Comparison of ENCODE assay signal across 19 cellular contexts in genomic region chr4:8144359-8144758, GRCh38. TPM values are rescaled to one million over a fixed set of nuclear protein-coding genes. Genes with fewer than 3 reads are reported as not detected.
DNase-seq lines count a peak whose midpoint lies in the region; FAIRE-seq and TF ChIP-seq lines count a peak whose summit lies in the region.
"Had no signal": no experiment of that assay in that cellular context is flagged by ENCODE, and none has a peak within 500 bp of the region (broad histone marks: within the 10 kb centered on the region; RNA-seq: fewer than 3 reads in every experiment).

No MANE protein-coding gene starts in this region.

- H3K9me3 ChIP-seq in kidney (ENCODE audit: control insufficient read depth in 1 of 2, low read length in 2 of 2), result no peaks in the 10 kb centered on the region
- H3K9me3 ChIP-seq: gastroesophageal sphincter, stomach had no signal

- peaks cover 3% of the 10 kb centered on the region for H3K27me3 Mint-ChIP-seq in brain
- H3K27me3 Mint-ChIP-seq: activated T-helper 17 cell treated with anti-CD3 and anti-CD28 coated beads, Interleukin-2, amount 50 U/mL, for 72 hours had no signal

- DNase-seq in NCI-H345 (lab: John Stamatoyannopoulos, UW) (peak; percentile 31), NCI-H345 treated with DMSO at 0.1 percent for 48 hours (lab: John Stamatoyannopoulos, UW; ENCODE audit: unreplicated experiment) (no peak), kidney (peak; percentile 68), substantia nigra (lab: John Stamatoyannopoulos, UW) (peak in 29 of 49 donors; percentile 10 to 71 (median 38)), germinal center (ENCODE audit: low spot score) (no peak), NCI-H2107 treated with DMSO at 0.1 percent for 48 hours (lab: John Stamatoyannopoulos, UW; ENCODE audit: unreplicated experiment) (no peak)
- no peak for DNase-seq in activated naive CD4-positive, alpha-beta T cell (lab: John Stamatoyannopoulos, UW)
- DNase-seq: CD8-positive, alpha-beta memory T cell; naive thymus-derived CD8-positive, alpha-beta T cell; NCI-H1436; stomach; T-helper 9 cell had no signal

- H3K4me1 Mint-ChIP-seq in brain, result peaks cover 57% of the 10 kb centered on the region
- H3K4me1 Mint-ChIP-seq: activated T-helper 17 cell treated with anti-CD3 and anti-CD28 coated beads, Interleukin-2, amount 50 U/mL, for 72 hours; CD8-positive, alpha-beta memory T cell had no signal

- H3K36me3 ChIP-seq in kidney (ENCODE audit: control insufficient read depth in 1 of 2, insufficient read depth in 2 of 2, low read length in 2 of 2), result no peaks in the 10 kb centered on the region
- H3K36me3 ChIP-seq: gastroesophageal sphincter, stomach had no signal

- H3K4me3 Mint-ChIP-seq in brain, result peak overlapping the region in 1 of 5 experiments; percentile 30
- H3K4me3 Mint-ChIP-seq: activated T-helper 17 cell treated with anti-CD3 and anti-CD28 coated beads, Interleukin-2, amount 50 U/mL, for 72 hours; CD8-positive, alpha-beta memory T cell; naive thymus-derived CD8-positive, alpha-beta T cell had no signal

- no peak overlapping the region for H3K27ac ChIP-seq in kidney (ENCODE audit: low read depth in 2 of 2, low read length in 2 of 2)
- H3K27ac ChIP-seq in substantia nigra (ENCODE audit: low read depth, low read length, poor library complexity, severe bottlenecking), result no peak overlapping the region
- H3K27ac ChIP-seq: skin epidermis, stomach had no signal

- TF ChIP-seq CTCF in brain (conservative IDR thresholded peaks at IDR 0.05) (no peak), kidney (IDR thresholded peaks at IDR 0.05; ENCODE audit: borderline replicate concordance, extremely low read depth, insufficient read depth) (no peak)

- no peak for FAIRE-seq in kidney (lab: Jason Lieb, UNC)
- FAIRE-seq: A204.1, endometrium, H54 had no signal

- H3K9me3 Mint-ChIP-seq in brain, result peaks cover 3 to 11% (median 6%) of the 10 kb centered on the region in 5 experiments
- H3K9me3 Mint-ChIP-seq: activated T-helper 17 cell treated with anti-CD3 and anti-CD28 coated beads, Interleukin-2, amount 50 U/mL, for 72 hours had no signal

- peak overlapping the region in 4 of 5 experiments; percentile 44 to 95 (median 68) for H3K27ac Mint-ChIP-seq in brain
- H3K27ac Mint-ChIP-seq: activated T-helper 17 cell treated with anti-CD3 and anti-CD28 coated beads, Interleukin-2, amount 50 U/mL, for 72 hours; CD8-positive, alpha-beta memory T cell; naive thymus-derived CD8-positive, alpha-beta T cell had no signal

- H3K4me3 ChIP-seq in kidney (ENCODE audit: low read length in 2 of 2), result no peak overlapping the region
- H3K4me3 ChIP-seq: gastroesophageal sphincter, skin epidermis, stomach had no signal

- H3K9ac ChIP-seq in kidney (ENCODE audit: low read length in 2 of 2), result no peak overlapping the region

- peaks cover 0 to 2% of the 10 kb centered on the region in 2 donors for H3K4me1 ChIP-seq in kidney (ENCODE audit: control insufficient read depth in 1 of 2, insufficient read depth in 1 of 2, low read depth in 1 of 2, low read length in 2 of 2)

- intact Hi-C loops in kidney (cut with DNase I), result no loop called here

- H3K36me3 Mint-ChIP-seq in brain, result peaks cover 10% of the 10 kb centered on the region

RNA-seq across cellular contexts. Expression of gene ABLIM2, which starts 14.3 kb away (rescaled TPM):
- polyA plus RNA-seq in brain (ENCODE audit: insufficient read depth, low read depth, low replicate concordance) (33.5 TPM), kidney (ENCODE audit: insufficient read depth, low read depth, low replicate concordance) (9.5 TPM)
- total RNA-seq in kidney, result 23.3 TPM

RNA-seq across cellular contexts. Expression of gene SH3TC1, which starts 54.7 kb away (rescaled TPM):
- 2.8 TPM for polyA plus RNA-seq in brain (ENCODE audit: insufficient read depth, low read depth, low replicate concordance)
- total RNA-seq in kidney, result 127 TPM
- polyA plus RNA-seq in kidney (ENCODE audit: insufficient read depth, low read depth, low replicate concordance), result 43.1 TPM

Comparison
In these comparisons a context has a peak if more than half of its experiments do, and no peak if none do; other contexts are left out.
1. DNase-seq: peak in NCI-H345 (single experiment), kidney (single experiment) and substantia nigra (29 of 49); none in NCI-H345 treated with DMSO at 0.1 percent for 48 hours (single experiment), germinal center (single experiment), NCI-H2107 treated with DMSO at 0.1 percent for 48 hours (single experiment) and activated naive CD4-positive, alpha-beta T cell (0 of 4).
2. RNA of gene SH3TC1, which starts 54.7 kb away (polyA plus RNA-seq): 43.1 TPM in kidney (single experiment); 2.8 TPM in brain (single experiment); every median in the first group is over 10 times any median in the second.